In genomic region chr11:110296226-110297081, GRCh38 we compare ENCODE assay signal across 8 cellular contexts. TPM values are rescaled to one million over a fixed set of nuclear protein-coding genes. Genes with fewer than 3 reads are reported as not detected.
DNase-seq lines count a peak whose midpoint lies in the region; ATAC-seq and TF ChIP-seq lines count a peak whose summit lies in the region.

Gene RDX (minus strand): TSS chr11:110296614. CDS start chr11:110279692, 16,922 bp downstream.

- peaks cover 4% of the 10 kb centered on the region for H3K27me3 Mint-ChIP-seq in activated naive CD4-positive, alpha-beta T cell treated with anti-CD3 and anti-CD28 coated beads, Interleukin-2, amount 10 ng/mL, durations not matched to agents 7 days and 5 days

- no peak for TF ChIP-seq POLR2A in testis (IDR thresholded peaks at IDR 0.05)

- CTCF ChIA-PET in activated naive CD4-positive, alpha-beta T cell treated with anti-CD3 and anti-CD28 coated beads, Interleukin-2, amount 10 ng/mL, durations not matched to agents 7 days and 5 days (lab: Charles Lee): interaction anchor here (1.2 kb wide), 1 partner anchor 81 kb away, joined by 3 read pairs; no protein-coding TSS in a partner anchor

- peak within 1 kb of the TSS; percentile 82 for H3K27ac Mint-ChIP-seq in activated naive CD4-positive, alpha-beta T cell treated with anti-CD3 and anti-CD28 coated beads, Interleukin-2, amount 10 ng/mL, durations not matched to agents 7 days and 5 days

- H3K4me1 ChIP-seq in neutrophil (ENCODE audit: control insufficient read depth in 1 of 2, insufficient read depth in 1 of 2, low read depth in 1 of 2, low read length in 1 of 2) (peaks cover 14 to 20% of the 10 kb centered on the region in 2 experiments), testis (peaks cover 35% of the 10 kb centered on the region)

- no peaks in the 10 kb centered on the region for H3K9me3 Mint-ChIP-seq in activated naive CD4-positive, alpha-beta T cell treated with anti-CD3 and anti-CD28 coated beads, Interleukin-2, amount 10 ng/mL, durations not matched to agents 7 days and 5 days

- ATAC-seq in GM21619 (IDR thresholded peaks at IDR 0.05; ENCODE audit: unreplicated experiment): peak; percentile 69

- in situ Hi-C loops in SK-MEL-5 (cut with HindIII; ENCODE audit: low pct_unique_long_range_greater_than_20kb, low sequenced_read_pairs): no loop called here

- peaks cover 48% of the 10 kb centered on the region for H3K4me1 Mint-ChIP-seq in activated naive CD4-positive, alpha-beta T cell treated with anti-CD3 and anti-CD28 coated beads, Interleukin-2, amount 10 ng/mL, durations not matched to agents 7 days and 5 days

- peaks cover 10% of the 10 kb centered on the region for H3K36me3 Mint-ChIP-seq in activated naive CD4-positive, alpha-beta T cell treated with anti-CD3 and anti-CD28 coated beads, Interleukin-2, amount 10 ng/mL, durations not matched to agents 7 days and 5 days

- 0 to 1% methylated on average over 11 to 39 of the region's 113 CpGs for WGBS in testis, 2 donors

- H3K27me3 ChIP-seq in neutrophil (peaks cover 32% of the 10 kb centered on the region), testis (no peaks in the 10 kb centered on the region)

- TF ChIP-seq RAD21 in Ishikawa (IDR thresholded peaks at IDR 0.05; ENCODE audit: low read depth): peak; percentile 23; the same call in 1 of the 2 replicates

- peak within 1 kb of the TSS; percentile 71 to 73 for H3K4me3 ChIP-seq in neutrophil (ENCODE audit: low read depth in 1 of 2, low read length in 1 of 2)
- peak within 1 kb of the TSS; percentile 84 to 92 for H3K4me3 ChIP-seq in testis

- peak; percentile 83 for DNase-seq in ELR (ENCODE audit: low read depth)
- DNase-seq in SK-MEL-5 (ENCODE audit: low read depth, low spot score): peak; percentile 69
- peak; percentile 67 for DNase-seq in activated naive CD4-positive, alpha-beta T cell treated with anti-CD3 and anti-CD28 coated beads, Interleukin-2, amount 10 ng/mL, durations not matched to agents 7 days and 5 days
- DNase-seq in globus pallidus (ENCODE audit: low spot score): peak; percentile 81
- DNase-seq in testis: peak; percentile 80

- peak within 1 kb of the TSS; percentile 91 for H3K4me3 Mint-ChIP-seq in activated naive CD4-positive, alpha-beta T cell treated with anti-CD3 and anti-CD28 coated beads, Interleukin-2, amount 10 ng/mL, durations not matched to agents 7 days and 5 days

- intact Hi-C loops in testis (cut with DNase I; ENCODE audit: low total_unique reads): no loop called here

- H3K27ac ChIP-seq in neutrophil: peak within 1 kb of the TSS; percentile 59
- peak within 1 kb of the TSS; percentile 95 to 98 for H3K27ac ChIP-seq in testis

- TF ChIP-seq CTCF in neutrophil (IDR thresholded peaks at IDR 0.05): no peak
- TF ChIP-seq CTCF in testis (IDR thresholded peaks at IDR 0.05): no peak

- H3K36me3 ChIP-seq in neutrophil (no peaks in the 10 kb centered on the region), testis (ENCODE audit: low read depth, missing control alignments) (no peaks in the 10 kb centered on the region)

- TF ChIP-seq EP300 in Ishikawa (IDR thresholded peaks at IDR 0.05; ENCODE audit: borderline replicate concordance): peak; percentile 80

- H3K9me3 ChIP-seq in neutrophil: no peaks in the 10 kb centered on the region
- H3K9me3 ChIP-seq in testis: no peaks in the 10 kb centered on the region

TF ChIP-seq in Ishikawa, 13 proteins besides CTCF, POLR2A, EP300 and RAD21:
- TF ChIP-seq FOXM1 (IDR thresholded peaks at IDR 0.05; ENCODE audit: borderline replicate concordance, low read depth) (peak; percentile 83), YY1 (IDR thresholded peaks at IDR 0.05; ENCODE audit: low read depth) (peak; percentile 88), CREB1 (IDR thresholded peaks at IDR 0.05; ENCODE audit: low read depth) (no peak), TCF12 (IDR thresholded peaks at IDR 0.05; ENCODE audit: low read depth) (peak; percentile 87; the same call in 1 of the 2 replicates), CEBPB (IDR thresholded peaks at IDR 0.05) (0 out of 2 replicates have a peak, but pooled peaks have one; percentile 2), TAF1 (IDR thresholded peaks at IDR 0.05; ENCODE audit: low read depth) (peak; percentile 62), ZBTB7A (IDR thresholded peaks at IDR 0.05; ENCODE audit: low read depth) (peak; percentile 97), NFIC (IDR thresholded peaks at IDR 0.05) (peak; percentile 88), USF1 (IDR thresholded peaks at IDR 0.05) (peak; percentile 2; the same call in 1 of the 2 replicates), EGR1 (IDR thresholded peaks at IDR 0.05) (peak; percentile 72), REST (IDR thresholded peaks at IDR 0.05; ENCODE audit: low read depth) (peak; percentile 46; the same call in 1 of the 2 replicates), TEAD4 (IDR thresholded peaks at IDR 0.05) (peak; percentile 90)
- TF ChIP-seq, protein P1, sequence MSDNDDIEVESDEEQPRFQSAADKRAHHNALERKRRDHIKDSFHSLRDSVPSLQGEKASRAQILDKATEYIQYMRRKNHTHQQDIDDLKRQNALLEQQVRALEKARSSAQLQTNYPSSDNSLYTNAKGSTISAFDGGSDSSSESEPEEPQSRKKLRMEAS (IDR thresholded peaks at IDR 0.05): peak; percentile 68
TF ChIP-seq in Ishikawa: peak in this region for 12.

RNA-seq across cellular contexts. Expression of gene RDX, which starts in this region (rescaled TPM):
- 99.6 and 107 TPM in 2 replicates for total RNA-seq in SK-MEL-5 (2014; rRNA removed; shearing (Covaris generic))
- 62.0 and 79.5 TPM in 2 replicates for polyA plus RNA-seq in SK-MEL-5 (2015; cell fraction: cytosol; rRNA removed)
- 49.0 and 52.9 TPM in 2 replicates for polyA plus RNA-seq in SK-MEL-5 (2015; cell fraction: nucleus; rRNA removed)
- total RNA-seq in testis: 100 to 1,000 TPM; 144 to 170 TPM
- 39.8 TPM for polyA plus RNA-seq in testis (ENCODE audit: insufficient read depth, low read depth, low replicate concordance)

Comparison
In these comparisons a context has a peak if more than half of its experiments do, and no peak if none do; other contexts are left out.
1. Peak in every context shown above with its lines: DNase-seq, ATAC-seq, H3K4me3 ChIP-seq and H3K27ac ChIP-seq.